In genomic region chr20:44153636-44154043, GRCh38 we compare ENCODE assay signal across 11 cellular contexts. TPM values are rescaled to one million over a fixed set of nuclear protein-coding genes. Genes with fewer than 3 reads are reported as not detected.
DNase-seq lines count a peak whose midpoint lies in the region; ATAC-seq, FAIRE-seq and TF ChIP-seq lines count a peak whose summit lies in the region.
"Had no signal": no experiment of that assay in that cellular context is flagged by ENCODE, and none has a peak within 500 bp of the region (broad histone marks: within the 10 kb centered on the region; RNA-seq: fewer than 3 reads in every experiment).

No MANE protein-coding gene starts in this region.

- intact Hi-C loops in GM12878 (cut with micrococcal nuclease; ENCODE audit: unreplicated experiment) (no loop called here), lower lobe of right lung (cut with DNase I) (no loop called here)

- no peak overlapping the region for H3K9ac ChIP-seq in GM12878 (ENCODE audit: control insufficient read depth, insufficient read depth, low read length)

- H3K4me1 ChIP-seq in GM12878 (ENCODE audit: control insufficient read depth, insufficient read depth, low read length) (no peaks in the 10 kb centered on the region), muscle layer of duodenum (ENCODE audit: control insufficient read depth in 1 of 2, insufficient read depth in 2 of 2, low read length in 2 of 2) (peaks cover 0 to 14% of the 10 kb centered on the region in 2 donors), lower lobe of right lung (no peaks in the 10 kb centered on the region)

- peaks cover 0 to 3% of the 10 kb centered on the region in 2 experiments; a peak in 1 of 4 replicates for H3K27me3 ChIP-seq in GM12878 (replicated peaks in 1 of 2; ENCODE audit: control insufficient read depth in 2 of 2, insufficient read depth in 2 of 2, low read length in 1 of 2)
- no peaks in the 10 kb centered on the region for H3K27me3 ChIP-seq in muscle layer of duodenum (ENCODE audit: low read depth, low read length)
- H3K27me3 ChIP-seq in lower lobe of right lung (ENCODE audit: low read depth) = no peaks in the 10 kb centered on the region

- CTCF ChIA-PET in GM12878 (lab: Yijun Ruan, JAX) = no interaction called here

- peak; percentile 76 for DNase-seq in AG10803 (ENCODE audit: low read depth)
- DNase-seq in HCEC 1CT = peak; percentile 20
- no peak for DNase-seq in GM12878 (ENCODE audit: low read depth, low spot score)
- no peak for DNase-seq in RKO (ENCODE audit: low spot score)
- DNase-seq in lower lobe of right lung = no peak
- no peak for DNase-seq in amygdala (lab: John Stamatoyannopoulos, UW)
- DNase-seq: NCI-H524 had no signal

- 28% methylated on average over 6 of the region's 6 CpGs for WGBS in GM12878 (ENCODE audit: insufficient coverage, insufficient replicate concordance, low lambda C conversion rate, missing lambda C conversion rate)

- ATAC-seq in GM12878 (peak; percentile 37; the same call in 1 of the 3 replicates), GM21423 (IDR thresholded peaks at IDR 0.05; ENCODE audit: unreplicated experiment) (no peak), lower lobe of right lung (no peak)

- no peaks in the 10 kb centered on the region for H4K20me1 ChIP-seq in GM12878 (ENCODE audit: control insufficient read depth, insufficient read depth)

- no peak for FAIRE-seq in GM12878 (lab: Jason Lieb, UNC)
- FAIRE-seq: D721Med had no signal

- H3K36me3 ChIP-seq in GM12878 (ENCODE audit: control insufficient read depth in 2 of 2, insufficient read depth in 2 of 2, low read length in 1 of 2) (no peaks in the 10 kb centered on the region), muscle layer of duodenum (ENCODE audit: control insufficient read depth in 1 of 2, insufficient read depth in 2 of 2, low read length in 2 of 2) (peaks cover 0 to under 1% of the 10 kb centered on the region in 2 donors), lower lobe of right lung (no peaks in the 10 kb centered on the region)

- H3K9me3 ChIP-seq in GM12878 (replicated peaks; ENCODE audit: control insufficient read depth, insufficient read depth, low read length) (no peaks in the 10 kb centered on the region), muscle layer of duodenum (ENCODE audit: control insufficient read depth in 1 of 2, low read length in 2 of 2) (no peaks in the 10 kb centered on the region), lower lobe of right lung (no peaks in the 10 kb centered on the region)

- SMC1A ChIA-PET in GM12878 (lab: Charles Lee; ENCODE audit: uncharacterized antibody, unreplicated experiment) = interaction anchor here (0.8 to 1.6 kb wide), 2 partner anchors 14 to 19 kb away, joined by 3 to 4 read pairs; no protein-coding TSS in a partner anchor

- RAD21 ChIA-PET in GM12878 (lab: Charles Lee; ENCODE audit: unreplicated experiment) = no interaction called here

- in situ Hi-C loops in GM12878 (cut with MboI) = no loop called here

- TF ChIP-seq EP300 in GM12878 (IDR thresholded peaks at IDR 0.05; ENCODE audit: borderline replicate concordance in 1 of 2, control insufficient read depth in 1 of 2, low read depth in 2 of 2, low read length in 2 of 2) = no peak

- no peak for TF ChIP-seq POLR2A in GM12878 (IDR thresholded peaks at IDR 0.05; ENCODE audit: low read depth, low read length)

- H3K27ac ChIP-seq in GM12878 (ENCODE audit: control insufficient read depth, insufficient read depth) = no peak overlapping the region
- H3K27ac ChIP-seq in muscle layer of duodenum (ENCODE audit: low read length) = peak overlapping the region; percentile 77
- H3K27ac ChIP-seq in lower lobe of right lung = no peak overlapping the region

- H3K4me3 ChIP-seq in AG10803 (ENCODE audit: low read length) (no peak overlapping the region), GM12878 (no peak overlapping the region), muscle layer of duodenum (ENCODE audit: low read depth in 1 of 2, low read length in 2 of 2) (no peak overlapping the region), lower lobe of right lung (no peak overlapping the region)

- POLR2A ChIA-PET in GM12878 (lab: Charles Lee) = no interaction called here

- no peak overlapping the region for H3K4me2 ChIP-seq in GM12878 (ENCODE audit: control insufficient read depth, insufficient read depth)

- no peak overlapping the region for H2AFZ ChIP-seq in GM12878 (ENCODE audit: control insufficient read depth, low read depth, low read length)

- no peak for TF ChIP-seq CTCF in AG10803 (conservative IDR thresholded peaks at IDR 0.05; ENCODE audit: low read length)
- no peak for TF ChIP-seq CTCF in GM12878 (IDR thresholded peaks at IDR 0.05 in 2 of 3, conservative IDR thresholded peaks at IDR 0.05 in 1 of 3; ENCODE audit: control insufficient read depth in 2 of 3, extremely low read depth in 1 of 3, insufficient read depth in 1 of 3, low read depth in 3 of 3, low read length in 3 of 3)
- TF ChIP-seq CTCF in lower lobe of right lung (IDR thresholded peaks at IDR 0.05) = no peak

- no TSS peak for BruUV-seq in GM12878 (replicated peaks; lab: Mats Ljungman, UMichigan)

- TF ChIP-seq RAD21 in GM12878 (IDR thresholded peaks at IDR 0.05; ENCODE audit: insufficient read depth, low read depth, low read length) = no peak

- no peaks in the 10 kb centered on the region for H3K79me2 ChIP-seq in GM12878 (ENCODE audit: control insufficient read depth, insufficient read depth, low read length)

TF ChIP-seq in GM12878, 131 proteins besides CTCF, POLR2A, EP300 and RAD21:
- TF ChIP-seq FOS (IDR thresholded peaks at IDR 0.05; ENCODE audit: borderline replicate concordance, extremely low read depth, insufficient read length) = no peak
- no peak for TF ChIP-seq CREM (IDR thresholded peaks at IDR 0.05; ENCODE audit: low read depth)
- TF ChIP-seq TAF1 (IDR thresholded peaks at IDR 0.05; ENCODE audit: borderline replicate concordance, low read depth, low read length) = no peak
- no peak for TF ChIP-seq YBX1 (IDR thresholded peaks at IDR 0.05)
- TF ChIP-seq NFXL1 (IDR thresholded peaks at IDR 0.05; ENCODE audit: borderline replicate concordance) = no peak
- TF ChIP-seq MTA2 (IDR thresholded peaks at IDR 0.05; ENCODE audit: low read depth) = no peak
- no peak for TF ChIP-seq NFYA (IDR thresholded peaks at IDR 0.05; ENCODE audit: borderline replicate concordance, low read depth, low read length)

RNA-seq across cellular contexts. Expression of gene JPH2, which starts 33.3 kb away (rescaled TPM):
- 0.27 and 0.42 TPM in 2 replicates for total RNA-seq in GM12878 (2013; cell fraction: nucleolus; rRNA removed)
- total RNA-seq in GM12878 (2014; rRNA removed) (not detected in 2 replicates), GM12878 (2014; rRNA removed; fragmentation: Illumina TruSeq; extraction: Trizol) (not detected in 2 replicates), GM12878 (2021) (not detected in 2 replicates), lower lobe of right lung (4.6 TPM)
- polyA plus RNA-seq in GM12878 (2011; ENCODE audit: low read depth) = not detected
- polyA plus RNA-seq in GM12878 (2011; rRNA removed) (0.07 and 0.16 TPM in 2 replicates), GM12878 (2014; fragmentation: Illumina TruSeq; extraction: Trizol) (not detected in 2 replicates), GM12878 (2014; fragmentation: Nextera tagmentation; extraction: Ambion mirVana) (not detected), GM12878 (2014; rRNA removed) (not detected in 2 replicates), GM12878 (2016; fragmentation: Nextera tagmentation; extraction: Ambion mirVana) (not detected)
- 0.10 and 0.12 TPM in 2 replicates for polyA plus RNA-seq in GM12878 (2011; cell fraction: cytosol; rRNA removed)
- 0.37 and 0.40 TPM in 2 replicates for polyA plus RNA-seq in GM12878 (2011; cell fraction: nucleus; rRNA removed)
- polyA plus RNA-seq in GM12878 (2012) = 0.05 and 0.07 TPM in 2 replicates
- polyA minus RNA-seq in GM12878 (2011; rRNA and poly(A)+ RNA removed) = 0.26 and 0.29 TPM in 2 replicates
- not detected in 2 replicates for polyA minus RNA-seq in GM12878 (2011; cell fraction: cytosol; rRNA and poly(A)+ RNA removed)
- polyA minus RNA-seq in GM12878 (2011; cell fraction: nucleus; rRNA and poly(A)+ RNA removed) = 0.24 and 0.29 TPM in 2 replicates
- total RNA-seq: lung microvascular endothelial cell had no signal

RNA-seq across cellular contexts. Expression of gene OSER1, which starts 56.9 kb away (rescaled TPM):
- total RNA-seq in GM12878 (2013; cell fraction: nucleolus; rRNA removed) = 14.2 and 15.2 TPM in 2 replicates
- 19.3 and 21.0 TPM in 2 replicates for total RNA-seq in GM12878 (2014; rRNA removed)
- 22.2 and 23.2 TPM in 2 replicates for total RNA-seq in GM12878 (2014; rRNA removed; fragmentation: Illumina TruSeq; extraction: Trizol)
- total RNA-seq in GM12878 (2021) = 20.4 and 21.6 TPM in 2 replicates
- 38.1 TPM for polyA plus RNA-seq in GM12878 (2011; ENCODE audit: low read depth)
- 52.5 and 54.0 TPM in 2 replicates for polyA plus RNA-seq in GM12878 (2011; rRNA removed)
- polyA plus RNA-seq in GM12878 (2011; cell fraction: cytosol; rRNA removed) = 33.3 and 39.4 TPM in 2 replicates
- polyA plus RNA-seq in GM12878 (2011; cell fraction: nucleus; rRNA removed) = 31.7 and 56.8 TPM in 2 replicates
- 30.5 and 42.3 TPM in 2 replicates for polyA plus RNA-seq in GM12878 (2012)
- polyA plus RNA-seq in GM12878 (2014; fragmentation: Illumina TruSeq; extraction: Trizol) = 28.4 and 37.4 TPM in 2 replicates
- 10 to 100 TPM; 50.3 to 63.8 TPM for polyA plus RNA-seq in GM12878 (2014; fragmentation: Nextera tagmentation; extraction: Ambion mirVana)
- 22.6 and 23.9 TPM in 2 replicates for polyA plus RNA-seq in GM12878 (2014; rRNA removed)
- polyA plus RNA-seq in GM12878 (2016; fragmentation: Nextera tagmentation; extraction: Ambion mirVana) = 10 to 100 TPM; 28.4 to 33.0 TPM
- polyA minus RNA-seq in GM12878 (2011; rRNA and poly(A)+ RNA removed) = 31.2 and 45.4 TPM in 2 replicates
- polyA minus RNA-seq in GM12878 (2011; cell fraction: cytosol; rRNA and poly(A)+ RNA removed) = 11.9 and 13.2 TPM in 2 replicates
- polyA minus RNA-seq in GM12878 (2011; cell fraction: nucleus; rRNA and poly(A)+ RNA removed) = 9.2 and 10.0 TPM in 2 replicates
- total RNA-seq in lower lobe of right lung = 32.9 TPM

Comparison
In these comparisons a context has a peak if more than half of its experiments do, and no peak if none do; other contexts are left out.
1. DNase-seq: peak in AG10803 (single experiment) and HCEC 1CT (single experiment); none in GM12878 (single experiment), RKO (single experiment), lower lobe of right lung (single experiment) and amygdala (0 of 56).